In genomic region chr1:201955750-201956143, GRCh38 we compare ENCODE assay signal across 8 cellular contexts. TPM values are rescaled to one million over a fixed set of nuclear protein-coding genes. Genes with fewer than 3 reads are reported as not detected.
A peak's percentile ranks its signal among the peaks of the same experiment; 100 is the strongest.
DNase-seq lines count a peak whose midpoint lies in the region; ATAC-seq and TF ChIP-seq lines count a peak whose summit lies in the region.

No MANE protein-coding gene starts in this region.

- peak overlapping the region; percentile 97 to 99 for H3K4me3 Mint-ChIP-seq in H9

- peaks cover 22% of the 10 kb centered on the region for H3K36me3 ChIP-seq in A673 (ENCODE audit: insufficient read depth, low read length, poor library complexity, severe bottlenecking)
- H3K36me3 ChIP-seq in adrenal gland (replicated peaks in 1 of 2): peaks cover 0 to 36% of the 10 kb centered on the region in 2 donors
- peaks cover 38% of the 10 kb centered on the region for H3K36me3 ChIP-seq in lower lobe of right lung
- no peaks in the 10 kb centered on the region for H3K36me3 ChIP-seq in aorta (ENCODE audit: control insufficient read depth in 1 of 2, insufficient read depth in 2 of 2, low read length in 1 of 2)

- ATAC-seq in lower lobe of right lung (no peak), aorta (ENCODE audit: low FRiP score) (no peak)

- TF ChIP-seq POLR2A in adrenal gland (IDR thresholded peaks at IDR 0.05): no peak

- peaks cover 11% of the 10 kb centered on the region; the same call in 1 of the 2 replicates for H3K79me2 ChIP-seq in H9 (ENCODE audit: insufficient read depth, low read length)

- intact Hi-C loops in A673 (cut with micrococcal nuclease; ENCODE audit: unreplicated experiment): no loop called here
- intact Hi-C loops in adrenal gland (cut with DNase I): no loop called here
- intact Hi-C loops in lower lobe of right lung (cut with DNase I): no loop called here
- intact Hi-C loops in aorta (cut with DNase I): loop anchor here in 1 of 2 donors (10.0 kb wide), 1 partner anchor 421 kb away; the partner anchor contains the start of gene NAV1

- no peak overlapping the region for H2BK15ac ChIP-seq in H9 (ENCODE audit: low read depth, low read length)

- peaks cover 6 to 16% of the 10 kb centered on the region in 2 experiments for H3K4me1 Mint-ChIP-seq in H9

- H3K4me3 ChIP-seq in A673 (ENCODE audit: low read depth, low read length, poor library complexity, severe bottlenecking) (peak overlapping the region; percentile 80), adrenal gland (peak overlapping the region; percentile 58 to 98 (median 78)), lower lobe of right lung (peak overlapping the region; percentile 88), aorta (ENCODE audit: low read length in 2 of 2) (peak overlapping the region; percentile 7 to 92)

- no peaks in the 10 kb centered on the region for H3K79me1 ChIP-seq in H9 (ENCODE audit: insufficient read depth, low read depth, low read length, poor library complexity, severe bottlenecking)

- POLR2A ChIA-PET in A673 (lab: Charles Lee; ENCODE audit: low non-redundant PET): no interaction called here

- TF ChIP-seq CTCF in A673 (conservative IDR thresholded peaks at IDR 0.05; ENCODE audit: low read depth, low read length) (no peak), H9 (conservative IDR thresholded peaks at IDR 0.05) (no peak), adrenal gland (IDR thresholded peaks at IDR 0.05) (no peak), lower lobe of right lung (IDR thresholded peaks at IDR 0.05) (no peak)

- DNase-seq in A673 (ENCODE audit: low spot score) (no peak), H9 (no peak), adrenal gland (no peak), lower lobe of right lung (no peak), aorta (no peak), NCI-H774 (lab: John Stamatoyannopoulos, UW) (no peak), foreskin melanocyte (no peak), LoVo (ENCODE audit: low spot score) (no peak)

- H3K4me1 ChIP-seq in A673 (ENCODE audit: insufficient read depth, low read length, poor library complexity, severe bottlenecking): peaks cover 4% of the 10 kb centered on the region
- no peaks in the 10 kb centered on the region for H3K4me1 ChIP-seq in H9 (ENCODE audit: insufficient read depth, low read length)
- H3K4me1 ChIP-seq in adrenal gland (replicated peaks in 1 of 2): peaks cover 7 to 22% of the 10 kb centered on the region in 2 donors
- H3K4me1 ChIP-seq in lower lobe of right lung: peaks cover 15% of the 10 kb centered on the region
- no peaks in the 10 kb centered on the region for H3K4me1 ChIP-seq in aorta (ENCODE audit: control insufficient read depth in 1 of 2, insufficient read depth in 2 of 2, low read length in 2 of 2)

- H2AFZ ChIP-seq in H9 (ENCODE audit: low read length): no peak overlapping the region

- no peak overlapping the region for H3K23ac ChIP-seq in H9 (ENCODE audit: insufficient read length, low read depth, low read length)

- peak overlapping the region; percentile 98 for H3K9ac ChIP-seq in H9 (ENCODE audit: extremely low read depth, insufficient read length, low read length)

- H3K23me2 ChIP-seq in H9 (ENCODE audit: insufficient read length, low read depth, low read length, poor library complexity, severe bottlenecking): no peaks in the 10 kb centered on the region

- no peak overlapping the region for H2BK12ac ChIP-seq in H9 (ENCODE audit: insufficient read length, low read depth, low read length)

- H3K27me3 Mint-ChIP-seq in H9 (ENCODE audit: low read depth): no peaks in the 10 kb centered on the region; the same call in 1 of the 2 replicates

- peak overlapping the region; percentile 78 for H3K4me2 ChIP-seq in H9 (ENCODE audit: insufficient read depth, insufficient read length, low read length)

- peak overlapping the region; percentile 2 for H4K8ac ChIP-seq in H9 (replicated peaks; ENCODE audit: insufficient read length, low read depth, low read length)

- H3K4ac ChIP-seq in H9 (ENCODE audit: low read depth, low read length): no peak overlapping the region

- H3K56ac ChIP-seq in H9 (ENCODE audit: insufficient read length, low read depth, low read length): peak overlapping the region; percentile 29

- peak overlapping the region; percentile 1 for H2BK5ac ChIP-seq in H9 (ENCODE audit: insufficient read length, low read length)

- no peak overlapping the region for H3T11ph ChIP-seq in H9 (ENCODE audit: low read length)

- peak overlapping the region; percentile 65 to 99 (median 99) for H3K27ac Mint-ChIP-seq in H9

- H4K5ac ChIP-seq in H9 (ENCODE audit: insufficient read length, low read depth, low read length): peak overlapping the region; percentile 29

- no peak overlapping the region for H4K91ac ChIP-seq in H9 (ENCODE audit: insufficient read length, low read depth, low read length)

- CTCF ChIA-PET in A673 (lab: Charles Lee): no interaction called here

- peak overlapping the region; percentile 84 for H3K27ac ChIP-seq in A673 (ENCODE audit: low read depth, low read length, poor library complexity, severe bottlenecking)
- H3K27ac ChIP-seq in H9 (ENCODE audit: insufficient read length, low read depth, low read length): no peak overlapping the region
- peak overlapping the region in 4 of 5 donors; percentile 64 to 93 (median 89) for H3K27ac ChIP-seq in adrenal gland
- H3K27ac ChIP-seq in lower lobe of right lung: peak overlapping the region; percentile 88
- H3K27ac ChIP-seq in aorta (ENCODE audit: low read depth in 1 of 2, low read length in 2 of 2): peak overlapping the region in 1 of 2 donors; percentile 26

- no peak overlapping the region for H2AK5ac ChIP-seq in H9 (ENCODE audit: insufficient read length, low read length)

- no peaks in the 10 kb centered on the region for H4K20me1 ChIP-seq in H9 (ENCODE audit: control insufficient read depth, insufficient read depth, insufficient read length)

- peaks cover 18 to 33% (median 29%) of the 10 kb centered on the region in 3 experiments for H3K36me3 Mint-ChIP-seq in H9 (ENCODE audit: insufficient read depth in 1 of 3, low read depth in 3 of 3)

- H2BK20ac ChIP-seq in H9 (ENCODE audit: low read depth, low read length, poor library complexity, severe bottlenecking): no peak overlapping the region

- H3K14ac ChIP-seq in H9 (ENCODE audit: insufficient read depth, low read length): peak overlapping the region; percentile 75

- H3K9me3 Mint-ChIP-seq in H9: no peaks in the 10 kb centered on the region

- no CpG with 5 or more reads among the region's 14 CpGs for WGBS in H9 (ENCODE audit: extremely low coverage, insufficient read length, low lambda C conversion rate)
- 0 to 3% (median 1%) methylated on average over 8 to 14 of the region's 14 CpGs for WGBS in adrenal gland, 4 donors
- 0% methylated on average over 14 of the region's 14 CpGs for WGBS in aorta, 2 donors

- peak overlapping the region; percentile 76 for H3K18ac ChIP-seq in H9 (ENCODE audit: insufficient read length, low read depth, low read length)

- H2BK120ac ChIP-seq in H9 (ENCODE audit: low read depth, low read length, poor library complexity, severe bottlenecking): no peak overlapping the region

- H3K9me3 ChIP-seq in A673 (ENCODE audit: low read depth, low read length, poor library complexity, severe bottlenecking): no peaks in the 10 kb centered on the region
- no peaks in the 10 kb centered on the region for H3K9me3 ChIP-seq in H9 (ENCODE audit: control insufficient read depth, low read depth, low read length)
- no peaks in the 10 kb centered on the region for H3K9me3 ChIP-seq in adrenal gland (replicated peaks in 1 of 3)
- no peaks in the 10 kb centered on the region for H3K9me3 ChIP-seq in lower lobe of right lung
- no peaks in the 10 kb centered on the region for H3K9me3 ChIP-seq in aorta (ENCODE audit: control insufficient read depth, low read length)

- no peaks in the 10 kb centered on the region for H3K27me3 ChIP-seq in A673 (replicated peaks; ENCODE audit: insufficient read depth, low read depth, low read length, poor library complexity)
- H3K27me3 ChIP-seq in H9 (ENCODE audit: insufficient read depth, low read length): no peaks in the 10 kb centered on the region
- no peaks in the 10 kb centered on the region for H3K27me3 ChIP-seq in adrenal gland
- no peaks in the 10 kb centered on the region for H3K27me3 ChIP-seq in lower lobe of right lung (ENCODE audit: low read depth)
- no peaks in the 10 kb centered on the region for H3K27me3 ChIP-seq in aorta (ENCODE audit: control insufficient read depth in 1 of 2, insufficient read depth in 2 of 2, low read length in 1 of 2)

- no TSS peak for BruUV-seq in A673 (replicated peaks; lab: Mats Ljungman, UMichigan)

RNA-seq across cellular contexts. Expression of gene TIMM17A, which starts 0.4 kb away (rescaled TPM):
- total RNA-seq in A673 (2021): 111 and 112 TPM in 2 replicates
- total RNA-seq in H9 (2021): 60.3 and 60.9 TPM in 2 replicates
- total RNA-seq in adrenal gland: 100 to 1,000 TPM in 1 of 8 donors, 10 to 100 TPM in 7; 26.3 to 178 (median 47.6) TPM
- 100 to 1,000 TPM in 1 of 3 donors, 10 to 100 TPM in 2; 28.0 to 172 (median 42.7) TPM for polyA plus RNA-seq in adrenal gland
- total RNA-seq in lower lobe of right lung: 28.5 TPM
- 10 to 100 TPM; 29.2 to 48.8 TPM for total RNA-seq in aorta
- 10 to 100 TPM; 34.4 to 77.4 TPM for polyA plus RNA-seq in aorta

RNA-seq across cellular contexts. Expression of gene LMOD1, which starts 9.4 kb away (rescaled TPM):
- total RNA-seq in A673 (2021) (0.20 TPM in 1 of 2 replicates, not detected in the other), H9 (2021) (0.31 and 0.44 TPM in 2 replicates), adrenal gland (100 to 1,000 TPM in 2 of 8 donors, 10 to 100 TPM in 5, 1 to 10 TPM in 1; 7.4 to 171 (median 76.1) TPM), lower lobe of right lung (24.2 TPM), aorta (100 to 1,000 TPM; 347 to 469 TPM)
- polyA plus RNA-seq in adrenal gland (100 to 1,000 TPM in 2 of 3 donors, 10 to 100 TPM in 1; 26.9 to 131 (median 108) TPM), aorta (100 to 1,000 TPM; 368 to 601 TPM)

RNA-seq across cellular contexts. Expression of gene RNPEP, which starts 26.7 kb away (rescaled TPM):
- total RNA-seq in A673 (2021) (59.3 and 74.1 TPM in 2 replicates), H9 (2021) (49.2 and 49.9 TPM in 2 replicates), adrenal gland (10 to 100 TPM; 46.0 to 99.6 (median 69.7) TPM), lower lobe of right lung (73.8 TPM), aorta (10 to 100 TPM; 28.0 to 43.1 TPM)
- polyA plus RNA-seq in adrenal gland (10 to 100 TPM; 43.8 to 59.6 (median 46.7) TPM), aorta (10 to 100 TPM; 29.1 to 31.6 TPM)

RNA-seq across cellular contexts. Expression of gene ELF3, which starts 54.6 kb away (rescaled TPM):
- 0.50 and 0.56 TPM in 2 replicates for total RNA-seq in A673 (2021)
- total RNA-seq in H9 (2021): 9.1 and 10.4 TPM in 2 replicates
- under 1 TPM in 6 of 8 donors, not detected in 2; 0.06 to 0.51 (median 0.45) TPM for total RNA-seq in adrenal gland
- polyA plus RNA-seq in adrenal gland: 1 to 10 TPM in 2 of 3 donors, not detected in 1; 1.0 to 1.4 TPM
- 74.1 TPM for total RNA-seq in lower lobe of right lung
- total RNA-seq in aorta: under 1 TPM; 0.27 to 0.68 TPM
- 10 to 100 TPM in 1 of 2 donors, 1 to 10 TPM in 1; 2.3 to 50.6 TPM for polyA plus RNA-seq in aorta
